Comparison of ENCODE assay signal across 8 cellular contexts in the genomic region with DNA sequence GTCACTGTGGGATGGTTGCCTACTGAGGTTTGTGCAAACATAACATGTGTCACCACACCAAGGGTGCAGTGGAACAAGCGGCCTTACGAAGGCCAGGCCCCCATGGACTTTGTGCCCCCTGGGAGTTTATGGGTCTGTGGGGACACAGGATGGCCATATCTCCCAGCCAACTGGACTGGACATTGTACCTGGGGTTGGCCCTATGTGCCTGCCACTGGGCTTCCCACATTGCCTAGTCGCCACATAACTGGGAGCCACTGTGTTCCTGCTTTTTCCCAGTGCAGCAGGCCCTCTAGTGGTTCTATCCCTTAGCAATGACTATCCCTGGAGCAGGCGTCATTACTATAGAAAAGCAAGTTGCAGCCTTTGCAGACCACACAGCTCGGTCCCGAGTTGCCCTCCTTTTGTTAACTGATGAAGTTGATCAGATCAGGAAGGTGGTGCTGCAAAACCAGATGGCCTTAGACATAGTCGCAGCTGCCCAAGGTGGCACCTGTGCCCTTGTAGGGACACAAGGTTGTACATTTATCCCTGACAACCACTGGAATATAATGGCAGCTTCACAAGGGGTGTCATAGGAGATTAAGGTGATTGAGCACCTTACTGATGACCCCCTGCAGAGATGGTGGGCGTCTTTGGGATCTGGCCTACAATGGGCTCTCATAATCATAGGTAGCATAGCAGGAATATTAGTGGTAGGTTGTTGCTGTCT. TPM values are rescaled to one million over a fixed set of nuclear protein-coding genes. Genes with fewer than 3 reads are reported as not detected.
DNase-seq lines count a peak whose midpoint lies in the region; ATAC-seq and TF ChIP-seq lines count a peak whose summit lies in the region.

No MANE protein-coding gene starts in this region.

- no peak overlapping the region for H3K27ac Mint-ChIP-seq in Calu3 (ENCODE audit: unreplicated experiment)

- no peak overlapping the region for H2BK120ac ChIP-seq in mesenchymal stem cell (ENCODE audit: low read depth, low read length)

- no peak overlapping the region for H4K8ac ChIP-seq in mesenchymal stem cell (ENCODE audit: low read length)

- no peak overlapping the region for H2BK5ac ChIP-seq in mesenchymal stem cell (ENCODE audit: low read depth, low read length, poor library complexity, severe bottlenecking)

- no peak overlapping the region for H3K4me2 ChIP-seq in mesenchymal stem cell (ENCODE audit: low read length, poor library complexity, severe bottlenecking)

- no peak overlapping the region for H3K9ac ChIP-seq in mesenchymal stem cell (ENCODE audit: low read length)

- in situ Hi-C loops in astrocyte of the spinal cord (cut with HindIII; ENCODE audit: low sequenced_read_pairs) = no loop called here

- no peaks in the 10 kb centered on the region for H3K27me3 Mint-ChIP-seq in Calu3 (ENCODE audit: unreplicated experiment)

- WGBS in lung, 2 donors = 42 to 44% methylated on average over 8 of the region's 8 CpGs
- WGBS in mesenchymal stem cell = 38% methylated on average over 8 of the region's 8 CpGs

- no peak overlapping the region for H3K14ac ChIP-seq in mesenchymal stem cell (ENCODE audit: low read length in 2 of 2)

- ATAC-seq in lung (ENCODE audit: insufficient read depth, low FRiP score) (no peak), GM19452 (IDR thresholded peaks at IDR 0.05; ENCODE audit: unreplicated experiment) (no peak), HG02642 (IDR thresholded peaks at IDR 0.05; ENCODE audit: poor library complexity, unreplicated experiment) (no peak)

- intact Hi-C loops in Calu3 (cut with micrococcal nuclease; ENCODE audit: unreplicated experiment) = loop anchor here (5.0 kb wide), 3 partner anchors 74 to 189 kb away; a partner anchor contains a TSS

- H3K27ac ChIP-seq in lung (ENCODE audit: low read depth in 1 of 2, low read length in 1 of 2) = no peak overlapping the region
- H3K27ac ChIP-seq in mesenchymal stem cell (ENCODE audit: low read length, poor library complexity, severe bottlenecking) = no peak overlapping the region

- H3K79me1 ChIP-seq in mesenchymal stem cell (replicated peaks; ENCODE audit: low read length, poor library complexity, severe bottlenecking) = no peaks in the 10 kb centered on the region

- no TSS peak for BruUV-seq in Calu3 (replicated peaks; lab: Mats Ljungman, UMichigan)

- H3K36me3 ChIP-seq in lung (ENCODE audit: control insufficient read depth in 2 of 2, insufficient read depth in 2 of 2, low read length in 2 of 2) = no peaks in the 10 kb centered on the region
- no peaks in the 10 kb centered on the region for H3K36me3 ChIP-seq in mesenchymal stem cell (ENCODE audit: control insufficient read depth in 1 of 2, insufficient read depth in 2 of 2, low read depth in 1 of 2, low read length in 2 of 2)

- peak; percentile 46 for DNase-seq in Calu3
- peak; percentile 37 for DNase-seq in HT1080 (ENCODE audit: low read depth)
- peak; percentile 11 for DNase-seq in astrocyte of the spinal cord (ENCODE audit: low read depth, low spot score)
- DNase-seq in lung (ENCODE audit: low spot score) = no peak
- DNase-seq in mesenchymal stem cell = no peak
- no peak for DNase-seq in activated naive CD4-positive, alpha-beta T cell treated with anti-CD3 and anti-CD28 coated beads, Interleukin-2, amount 50 U/mL, for 16 hours

- no peak overlapping the region for H2BK15ac ChIP-seq in mesenchymal stem cell (ENCODE audit: low read depth, poor library complexity, severe bottlenecking)

- H4K91ac ChIP-seq in mesenchymal stem cell (ENCODE audit: low read length) = no peak overlapping the region

- no peaks in the 10 kb centered on the region for H3K9me3 Mint-ChIP-seq in Calu3 (ENCODE audit: low read depth, unreplicated experiment)

- H3K23ac ChIP-seq in mesenchymal stem cell (ENCODE audit: low read length in 2 of 2) = no peak overlapping the region

- no peaks in the 10 kb centered on the region for H3K36me3 Mint-ChIP-seq in Calu3 (ENCODE audit: insufficient read depth, unreplicated experiment)

- no peak overlapping the region for H2AK5ac ChIP-seq in mesenchymal stem cell (ENCODE audit: low read length, severe bottlenecking)

- CTCF ChIA-PET in Calu3 (lab: Charles Lee) = interaction anchor here (0.6 to 1.5 kb wide), 3 partner anchors 43 to 205 kb away, joined by 3 to 6 read pairs (median 3); no protein-coding TSS in a partner anchor

- H3K4me1 Mint-ChIP-seq in Calu3 (ENCODE audit: low read depth, unreplicated experiment) = no peaks in the 10 kb centered on the region

- TF ChIP-seq CTCF in Calu3 (IDR thresholded peaks at IDR 0.05; ENCODE audit: unreplicated experiment) = no peak
- peak; percentile 53 for TF ChIP-seq CTCF in astrocyte of the spinal cord (IDR thresholded peaks at IDR 0.05; ENCODE audit: low read depth, low read length)
- peak; percentile 23 for TF ChIP-seq CTCF in lung (IDR thresholded peaks at IDR 0.05; ENCODE audit: control extremely low read depth, extremely low read depth)

- H3K4me3 ChIP-seq in astrocyte of the spinal cord (ENCODE audit: low read depth, low read length) (no peak overlapping the region), lung (no peak overlapping the region), mesenchymal stem cell (ENCODE audit: insufficient read depth in 1 of 2, low read depth in 1 of 2, low read length in 2 of 2) (no peak overlapping the region)

- no peaks in the 10 kb centered on the region for H3K27me3 ChIP-seq in lung (ENCODE audit: control insufficient read depth, insufficient read depth)
- peaks cover 4 to 7% of the 10 kb centered on the region in 2 experiments for H3K27me3 ChIP-seq in mesenchymal stem cell (ENCODE audit: control insufficient read depth in 1 of 2, insufficient read depth in 1 of 2, low read length in 2 of 2)

- H3K18ac ChIP-seq in mesenchymal stem cell (ENCODE audit: low read depth in 1 of 2, low read length in 2 of 2) = no peak overlapping the region

- H3K9me3 ChIP-seq in lung (ENCODE audit: control insufficient read depth in 2 of 2, insufficient read depth in 1 of 2, low read length in 1 of 2) = no peaks in the 10 kb centered on the region
- no peaks in the 10 kb centered on the region for H3K9me3 ChIP-seq in mesenchymal stem cell (ENCODE audit: control insufficient read depth, low read length)

- H3K4me3 Mint-ChIP-seq in Calu3 (ENCODE audit: low read depth, unreplicated experiment) = no peak overlapping the region

- no peak overlapping the region for H3K4ac ChIP-seq in mesenchymal stem cell (ENCODE audit: low read depth in 1 of 2, low read length in 2 of 2)

- H2AFZ ChIP-seq in mesenchymal stem cell (ENCODE audit: low read depth, low read length) = no peak overlapping the region

- H3K4me1 ChIP-seq in lung (ENCODE audit: control insufficient read depth in 2 of 2, insufficient read depth in 2 of 2, low read length in 2 of 2) (peaks cover 0 to 2% of the 10 kb centered on the region in 2 donors), mesenchymal stem cell (ENCODE audit: control insufficient read depth, insufficient read depth, low read depth, low read length) (no peaks in the 10 kb centered on the region)

- no peak overlapping the region for H2BK12ac ChIP-seq in mesenchymal stem cell (ENCODE audit: low read length in 2 of 2)

RNA-seq across cellular contexts. Expression of a gene that starts 15.2 kb away (rescaled TPM):
- not detected in 2 replicates for total RNA-seq in Calu3 (2022)
- not detected in 2 replicates for total RNA-seq in HT1080 (2014; rRNA removed; shearing (Covaris generic))
- not detected in 2 replicates for polyA plus RNA-seq in HT1080 (2015; cell fraction: cytosol; rRNA removed)
- polyA plus RNA-seq in HT1080 (2015; cell fraction: nucleus; rRNA removed) = not detected in 2 replicates
- not detected for total RNA-seq in lung
- not detected for polyA plus RNA-seq in lung
- polyA plus RNA-seq in mesenchymal stem cell (2013, experiment 1 of 2) = not detected
- polyA plus RNA-seq in mesenchymal stem cell (2013, experiment 2 of 2) = not detected

RNA-seq across cellular contexts. Expression of a gene that starts 18.5 kb away (rescaled TPM):
- not detected in 2 replicates for total RNA-seq in Calu3 (2022)
- total RNA-seq in HT1080 (2014; rRNA removed; shearing (Covaris generic)) = not detected in 2 replicates
- not detected in 2 replicates for polyA plus RNA-seq in HT1080 (2015; cell fraction: cytosol; rRNA removed)
- not detected in 2 replicates for polyA plus RNA-seq in HT1080 (2015; cell fraction: nucleus; rRNA removed)
- total RNA-seq in lung = not detected
- polyA plus RNA-seq in lung = not detected
- polyA plus RNA-seq in mesenchymal stem cell (2013, experiment 1 of 2) = not detected
- 0.07 TPM for polyA plus RNA-seq in mesenchymal stem cell (2013, experiment 2 of 2)

RNA-seq across cellular contexts. Expression of a gene that starts 35.1 kb away (rescaled TPM):
- total RNA-seq in Calu3 (2022) (not detected in 2 replicates), lung (not detected)
- total RNA-seq in HT1080 (2014; rRNA removed; shearing (Covaris generic)) = not detected in 2 replicates
- not detected in 2 replicates for polyA plus RNA-seq in HT1080 (2015; cell fraction: cytosol; rRNA removed)
- not detected in 2 replicates for polyA plus RNA-seq in HT1080 (2015; cell fraction: nucleus; rRNA removed)
- polyA plus RNA-seq in lung = not detected
- not detected for polyA plus RNA-seq in mesenchymal stem cell (2013, experiment 1 of 2)
- polyA plus RNA-seq in mesenchymal stem cell (2013, experiment 2 of 2) = not detected

RNA-seq across cellular contexts. Expression of a gene that starts 45.5 kb away (rescaled TPM):
- not detected in 2 replicates for total RNA-seq in Calu3 (2022)
- total RNA-seq in HT1080 (2014; rRNA removed; shearing (Covaris generic)) = not detected in 2 replicates
- polyA plus RNA-seq in HT1080 (2015; cell fraction: cytosol; rRNA removed) = not detected in 2 replicates
- polyA plus RNA-seq in HT1080 (2015; cell fraction: nucleus; rRNA removed) = not detected in 2 replicates
- not detected for total RNA-seq in lung
- not detected for polyA plus RNA-seq in lung
- polyA plus RNA-seq in mesenchymal stem cell (2013, experiment 1 of 2) = not detected
- not detected for polyA plus RNA-seq in mesenchymal stem cell (2013, experiment 2 of 2)

Comparison
In these comparisons a context has a peak if more than half of its experiments do, and no peak if none do; other contexts are left out.
1. DNase-seq: peak in Calu3 (single experiment), HT1080 (single experiment) and astrocyte of the spinal cord (single experiment); none in lung (single experiment), mesenchymal stem cell (single experiment) and activated naive CD4-positive, alpha-beta T cell treated with anti-CD3 and anti-CD28 coated beads, Interleukin-2, amount 50 U/mL, for 16 hours (single experiment).